1 cellular context compared by ENCODE assay signal in genomic region chr10:6348091-6348862, GRCh38.
TF ChIP-seq lines count a peak whose summit lies in the region.

No MANE protein-coding gene starts in this region.

TF ChIP-seq in SK-N-SH, 30 proteins besides CTCF, POLR2A, EP300 and RAD21 (continued from another document):
- TF ChIP-seq, protein P1, sequence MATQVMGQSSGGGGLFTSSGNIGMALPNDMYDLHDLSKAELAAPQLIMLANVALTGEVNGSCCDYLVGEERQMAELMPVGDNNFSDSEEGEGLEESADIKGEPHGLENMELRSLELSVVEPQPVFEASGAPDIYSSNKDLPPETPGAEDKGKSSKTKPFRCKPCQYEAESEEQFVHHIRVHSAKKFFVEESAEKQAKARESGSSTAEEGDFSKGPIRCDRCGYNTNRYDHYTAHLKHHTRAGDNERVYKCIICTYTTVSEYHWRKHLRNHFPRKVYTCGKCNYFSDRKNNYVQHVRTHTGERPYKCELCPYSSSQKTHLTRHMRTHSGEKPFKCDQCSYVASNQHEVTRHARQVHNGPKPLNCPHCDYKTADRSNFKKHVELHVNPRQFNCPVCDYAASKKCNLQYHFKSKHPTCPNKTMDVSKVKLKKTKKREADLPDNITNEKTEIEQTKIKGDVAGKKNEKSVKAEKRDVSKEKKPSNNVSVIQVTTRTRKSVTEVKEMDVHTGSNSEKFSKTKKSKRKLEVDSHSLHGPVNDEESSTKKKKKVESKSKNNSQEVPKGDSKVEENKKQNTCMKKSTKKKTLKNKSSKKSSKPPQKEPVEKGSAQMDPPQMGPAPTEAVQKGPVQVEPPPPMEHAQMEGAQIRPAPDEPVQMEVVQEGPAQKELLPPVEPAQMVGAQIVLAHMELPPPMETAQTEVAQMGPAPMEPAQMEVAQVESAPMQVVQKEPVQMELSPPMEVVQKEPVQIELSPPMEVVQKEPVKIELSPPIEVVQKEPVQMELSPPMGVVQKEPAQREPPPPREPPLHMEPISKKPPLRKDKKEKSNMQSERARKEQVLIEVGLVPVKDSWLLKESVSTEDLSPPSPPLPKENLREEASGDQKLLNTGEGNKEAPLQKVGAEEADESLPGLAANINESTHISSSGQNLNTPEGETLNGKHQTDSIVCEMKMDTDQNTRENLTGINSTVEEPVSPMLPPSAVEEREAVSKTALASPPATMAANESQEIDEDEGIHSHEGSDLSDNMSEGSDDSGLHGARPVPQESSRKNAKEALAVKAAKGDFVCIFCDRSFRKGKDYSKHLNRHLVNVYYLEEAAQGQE (IDR thresholded peaks at IDR 0.05; ENCODE audit: low read depth, low read length), result no peak
- no peak for TF ChIP-seq MEF2A (IDR thresholded peaks at IDR 0.05; ENCODE audit: borderline replicate concordance, low read depth)
- no peak for TF ChIP-seq NRF1 (IDR thresholded peaks at IDR 0.05; ENCODE audit: low read depth, low read length)
- TF ChIP-seq POLR2AphosphoS5 (IDR thresholded peaks at IDR 0.05; ENCODE audit: low read depth, low read length), result no peak
- TF ChIP-seq FOSL2 (IDR thresholded peaks at IDR 0.05; ENCODE audit: borderline replicate concordance, low read depth), result no peak
- no peak for TF ChIP-seq GABPA (IDR thresholded peaks at IDR 0.05; ENCODE audit: low read depth)
TF ChIP-seq in SK-N-SH: peak in this region for 0.
